In the genomic region with DNA sequence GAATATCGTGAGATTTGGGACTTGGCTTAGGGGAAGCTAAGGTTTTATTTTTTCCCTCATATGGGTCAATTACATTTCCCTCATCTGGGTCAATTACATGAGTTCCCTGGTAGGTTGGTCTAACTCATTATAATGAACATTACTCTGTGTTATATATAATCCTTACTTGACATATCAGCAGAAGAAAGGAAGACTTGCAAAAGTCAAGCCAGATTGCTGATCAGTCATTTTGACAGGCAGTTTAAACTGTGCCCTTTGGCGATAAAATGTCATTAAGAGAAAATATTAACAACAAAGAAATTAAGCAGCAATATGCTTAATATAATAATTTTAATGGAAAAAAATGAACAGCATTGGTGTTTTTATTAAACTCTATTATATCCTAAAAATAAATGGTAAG, we compare ENCODE assay signal across 22 cellular contexts. TPM values are rescaled to one million over a fixed set of nuclear protein-coding genes. Genes with fewer than 3 reads are reported as not detected.
"Had no signal": no experiment of that assay in that cellular context is flagged by ENCODE, and none has a peak within 500 bp of the region (broad histone marks: within the 10 kb centered on the region; RNA-seq: fewer than 3 reads in every experiment).

No MANE protein-coding gene starts in this region.

- H3K4me1 Mint-ChIP-seq: naive B cell; nephron progenitor cell; stimulated activated memory B cell treated with anti-CD40 and anti-IgM and Interleukin-4, amounts not matched to agents 10 μg/mL and 1 μg/mL and 100 μg/mL, for 72 hours; stimulated activated naive CD8-positive, alpha-beta T cell treated with anti-CD3 and anti-CD28 coated beads, Interleukin-15, amount 100 ng/mL, for 72 hours had no signal

- ATAC-seq: left colon; lower lobe of right lung; natural killer cell; stimulated activated memory B cell treated with anti-CD40 and anti-IgM and Interleukin-4, amounts not matched to agents 10 μg/mL and 1 μg/mL and 100 μg/mL, for 72 hours; stimulated activated naive CD8-positive, alpha-beta T cell treated with anti-CD3 and anti-CD28 coated beads, Interleukin-15, amount 100 ng/mL, for 72 hours had no signal

- H3K9me3 Mint-ChIP-seq: stimulated activated memory B cell treated with anti-CD40 and anti-IgM and Interleukin-4, amounts not matched to agents 10 μg/mL and 1 μg/mL and 100 μg/mL, for 72 hours had no signal

- DNase-seq: kidney; left colon; left lung; lower lobe of right lung; mesendoderm; naive B cell; natural killer cell; nephron progenitor cell; ovary; right lobe of liver; stimulated activated CD4-positive, alpha-beta T cell treated with anti-CD3 and anti-CD28 coated beads, Interleukin-1b, Interleukin-23, amount 100 ng/mL, for 48 hours; stimulated activated CD4-positive, alpha-beta T cell treated with anti-CD3 and anti-CD28 coated beads, Interleukin-2, amount 100 ng/mL, for 48 hours; stimulated activated CD4-positive, alpha-beta T cell treated with anti-CD3 and anti-CD28 coated beads, Interleukin-4, amount 100 ng/mL, for 4 hours; stimulated activated CD8-positive, alpha-beta memory T cell treated with anti-CD3 and anti-CD28 coated beads, Interleukin-4, amount 100 ng/mL, for 48 hours; stimulated activated naive CD4-positive, alpha-beta T cell treated with Interleukin-2 at 50 U/mL for 16 hours; stimulated activated naive CD8-positive, alpha-beta T cell treated with anti-CD3 and anti-CD28 coated beads, Interleukin-15, amount 100 ng/mL, for 72 hours had no signal

- H3K4me3 Mint-ChIP-seq: mesothelial cell of epicardium; naive B cell; natural killer cell; nephron progenitor cell; stimulated activated memory B cell treated with anti-CD40 and anti-IgM and Interleukin-4, amounts not matched to agents 10 μg/mL and 1 μg/mL and 100 μg/mL, for 72 hours; stimulated activated naive CD8-positive, alpha-beta T cell treated with anti-CD3 and anti-CD28 coated beads, Interleukin-15, amount 100 ng/mL, for 72 hours; type B pancreatic cell had no signal

- H3K27me3 Mint-ChIP-seq: naive B cell; progenitor cell of endocrine pancreas; stimulated activated memory B cell treated with anti-CD40 and anti-IgM and Interleukin-4, amounts not matched to agents 10 μg/mL and 1 μg/mL and 100 μg/mL, for 72 hours; stimulated activated naive CD8-positive, alpha-beta T cell treated with anti-CD3 and anti-CD28 coated beads, Interleukin-15, amount 100 ng/mL, for 72 hours; type B pancreatic cell had no signal

- H3K36me3 Mint-ChIP-seq: mesothelial cell of epicardium; naive B cell; natural killer cell; stimulated activated memory B cell treated with anti-CD40 and anti-IgM and Interleukin-4, amounts not matched to agents 10 μg/mL and 1 μg/mL and 100 μg/mL, for 72 hours; type B pancreatic cell had no signal

- H3K27ac Mint-ChIP-seq: mesothelial cell of epicardium; naive B cell; natural killer cell; nephron progenitor cell; progenitor cell of endocrine pancreas; stimulated activated memory B cell treated with anti-CD40 and anti-IgM and Interleukin-4, amounts not matched to agents 10 μg/mL and 1 μg/mL and 100 μg/mL, for 72 hours; stimulated activated naive CD8-positive, alpha-beta T cell treated with anti-CD3 and anti-CD28 coated beads, Interleukin-15, amount 100 ng/mL, for 72 hours; type B pancreatic cell had no signal

RNA-seq across cellular contexts. Expression of a gene that starts 23.1 kb away (rescaled TPM):
- total RNA-seq: mononuclear cell, natural killer cell, smooth muscle cell had no signal
